ENCODE assay signal across 6 cellular contexts in genomic region chr11:9549216-9549615, GRCh38. TPM values are rescaled to one million over a fixed set of nuclear protein-coding genes. Genes with fewer than 3 reads are reported as not detected.
DNase-seq lines count a peak whose midpoint lies in the region; ATAC-seq, FAIRE-seq and TF ChIP-seq lines count a peak whose summit lies in the region.
"Not testable (repeated sequence)": the region's sequence is repeated elsewhere in the genome, so short reads cannot be mapped to it uniquely, and the experiment has no call there.

No MANE protein-coding gene starts in this region.

- WGBS in GM12878 (ENCODE audit: insufficient coverage, insufficient replicate concordance, low lambda C conversion rate, missing lambda C conversion rate): 98% methylated on average over 5 of the region's 5 CpGs
- 82 to 87% methylated on average over 5 of the region's 5 CpGs for WGBS in lung, 2 donors

- peaks cover 5 to 15% (median 12%) of the 10 kb centered on the region in 4 donors for H3K4me1 Mint-ChIP-seq in CD4-positive, CD25-positive, alpha-beta regulatory T cell

- H3K4me1 ChIP-seq in CD4-positive, CD25-positive, alpha-beta regulatory T cell (ENCODE audit: control insufficient read depth, insufficient read depth, low read length, poor library complexity, severe bottlenecking); GM12878 (ENCODE audit: control insufficient read depth, insufficient read depth, low read length); lung (ENCODE audit: control insufficient read depth in 2 of 2, insufficient read depth in 2 of 2, low read length in 2 of 2): not testable (repeated sequence)
- H3K4me1 ChIP-seq in MM.1S (ENCODE audit: low read length) (peaks cover 22% of the 10 kb centered on the region), cardiac muscle cell (ENCODE audit: low read depth) (peaks cover 12% of the 10 kb centered on the region)

- CTCF ChIA-PET in GM12878 (lab: Yijun Ruan, JAX): interaction anchor here (1.2 to 5.6 kb wide), 2 partner anchors 15 to 200 kb away, joined by 3 to 28 read pairs; no protein-coding TSS in a partner anchor

- H3K79me2 ChIP-seq in MM.1S (ENCODE audit: low read length); SU-DHL-6 (ENCODE audit: insufficient read depth, low read length); GM12878 (ENCODE audit: control insufficient read depth, insufficient read depth, low read length): not testable (repeated sequence)

- not testable (repeated sequence) for H3K27ac ChIP-seq in CD4-positive, CD25-positive, alpha-beta regulatory T cell (ENCODE audit: insufficient read depth, low read length, poor library complexity, severe bottlenecking); SU-DHL-6 (ENCODE audit: low read depth, low read length); GM12878 (ENCODE audit: control insufficient read depth, insufficient read depth); lung (ENCODE audit: low read depth in 1 of 2, low read length in 1 of 2)
- H3K27ac ChIP-seq in MM.1S (ENCODE audit: low read length): peak overlapping the region; percentile 71; the same call in 1 of the 2 replicates
- H3K27ac ChIP-seq in cardiac muscle cell: peak overlapping the region; percentile 95

- POLR2A ChIA-PET in GM12878 (lab: Charles Lee): not testable (repeated sequence)

- H3K9me2 ChIP-seq in MM.1S (replicated peaks; ENCODE audit: insufficient read depth, low read length); SU-DHL-6 (replicated peaks; ENCODE audit: insufficient read depth, low read length): not testable (repeated sequence)

- not testable (repeated sequence) for TF ChIP-seq POLR2A in GM12878 (IDR thresholded peaks at IDR 0.05; ENCODE audit: low read depth, low read length)

- SMC1A ChIA-PET in GM12878 (lab: Charles Lee; ENCODE audit: uncharacterized antibody, unreplicated experiment): interaction anchor here (1.3 to 1.4 kb wide), 2 partner anchors 11 to 14 kb away, joined by 4 to 6 read pairs; no protein-coding TSS in a partner anchor

- not testable (repeated sequence) for H3K9me3 Mint-ChIP-seq in CD4-positive, CD25-positive, alpha-beta regulatory T cell

- H3K4me2 ChIP-seq in MM.1S (ENCODE audit: low read depth, low read length) (peak overlapping the region; percentile 62; the same call in 1 of the 2 replicates), SU-DHL-6 (ENCODE audit: low read depth, low read length, poor library complexity, severe bottlenecking) (peak overlapping the region; percentile 27)
- not testable (repeated sequence) for H3K4me2 ChIP-seq in GM12878 (ENCODE audit: control insufficient read depth, insufficient read depth)

- H3K9ac ChIP-seq in MM.1S (ENCODE audit: low read length); SU-DHL-6 (ENCODE audit: low read length); GM12878 (ENCODE audit: control insufficient read depth, insufficient read depth, low read length): not testable (repeated sequence)

- peak overlapping the region; percentile 21 for H3K4me3 ChIP-seq in CD4-positive, CD25-positive, alpha-beta regulatory T cell (ENCODE audit: low read depth, low read length)
- H3K4me3 ChIP-seq in MM.1S (ENCODE audit: low read length): peak overlapping the region; percentile 21; the same call in 1 of the 2 replicates
- not testable (repeated sequence) for H3K4me3 ChIP-seq in SU-DHL-6 (ENCODE audit: insufficient read depth, low read length, poor library complexity, severe bottlenecking); GM12878; cardiac muscle cell; lung

- intact Hi-C loops in GM12878 (cut with micrococcal nuclease; ENCODE audit: unreplicated experiment): not testable (repeated sequence)

- not testable (repeated sequence) for BruUV-seq in GM12878 (replicated peaks; lab: Mats Ljungman, UMichigan)

- not testable (repeated sequence) for H3K36me3 ChIP-seq in CD4-positive, CD25-positive, alpha-beta regulatory T cell (ENCODE audit: control insufficient read depth, insufficient read depth, low read length); MM.1S (replicated peaks; ENCODE audit: insufficient read depth, low read length); SU-DHL-6 (ENCODE audit: low read length); GM12878 (ENCODE audit: control insufficient read depth in 2 of 2, insufficient read depth in 2 of 2, low read length in 1 of 2); cardiac muscle cell; lung (ENCODE audit: control insufficient read depth in 2 of 2, insufficient read depth in 2 of 2, low read length in 2 of 2)

- H3K4me3 Mint-ChIP-seq in CD4-positive, CD25-positive, alpha-beta regulatory T cell: peak overlapping the region in 1 of 4 donors; percentile 5

- DNase-seq in CD4-positive, CD25-positive, alpha-beta regulatory T cell; GM12878 (ENCODE audit: low read depth, low spot score); cardiac muscle cell (ENCODE audit: low read depth in 1 of 2, low spot score in 1 of 2): not testable (repeated sequence)
- DNase-seq in MM.1S: peak; percentile 76
- DNase-seq in lung (ENCODE audit: low spot score): peak; percentile 4

- not testable (repeated sequence) for TF ChIP-seq EP300 in GM12878 (IDR thresholded peaks at IDR 0.05; ENCODE audit: borderline replicate concordance in 1 of 2, control insufficient read depth in 1 of 2, low read depth in 2 of 2, low read length in 2 of 2)

- peak overlapping the region in 1 of 3 donors; percentile 10 for H3K27ac Mint-ChIP-seq in CD4-positive, CD25-positive, alpha-beta regulatory T cell

- ATAC-seq in CD4-positive, CD25-positive, alpha-beta regulatory T cell (ENCODE audit: low read depth in 2 of 2); GM12878; lung (ENCODE audit: insufficient read depth, low FRiP score): not testable (repeated sequence)

- not testable (repeated sequence) for TF ChIP-seq CTCF in MM.1S (IDR thresholded peaks at IDR 0.05; ENCODE audit: low read length); SU-DHL-6 (IDR thresholded peaks at IDR 0.05; ENCODE audit: insufficient read depth, low read length, poor library complexity, severe bottlenecking); GM12878 (IDR thresholded peaks at IDR 0.05 in 2 of 3, conservative IDR thresholded peaks at IDR 0.05 in 1 of 3; ENCODE audit: control insufficient read depth in 2 of 3, extremely low read depth in 1 of 3, insufficient read depth in 1 of 3, low read depth in 3 of 3, low read length in 3 of 3); cardiac muscle cell (IDR thresholded peaks at IDR 0.05; ENCODE audit: low read depth, low read length); lung (IDR thresholded peaks at IDR 0.05; ENCODE audit: control extremely low read depth, extremely low read depth)

- H3K9me3 ChIP-seq in CD4-positive, CD25-positive, alpha-beta regulatory T cell (ENCODE audit: control insufficient read depth in 2 of 2, low read length in 2 of 2); MM.1S (replicated peaks; ENCODE audit: insufficient read depth, low read length); SU-DHL-6 (ENCODE audit: insufficient read depth, low read length); GM12878 (replicated peaks; ENCODE audit: control insufficient read depth, insufficient read depth, low read length); cardiac muscle cell (ENCODE audit: low read depth); lung (ENCODE audit: control insufficient read depth in 2 of 2, insufficient read depth in 1 of 2, low read length in 1 of 2): not testable (repeated sequence)

- FAIRE-seq in GM12878 (lab: Jason Lieb, UNC): not testable (repeated sequence)

- not testable (repeated sequence) for H4K20me1 ChIP-seq in MM.1S (ENCODE audit: insufficient read depth, low read length); SU-DHL-6 (ENCODE audit: low read depth, low read length); GM12878 (ENCODE audit: control insufficient read depth, insufficient read depth)

- TF ChIP-seq RAD21 in GM12878 (IDR thresholded peaks at IDR 0.05; ENCODE audit: insufficient read depth, low read depth, low read length): not testable (repeated sequence)

- in situ Hi-C loops in GM12878 (cut with MboI): not testable (repeated sequence)

- H3F3A ChIP-seq in MM.1S (ENCODE audit: insufficient read depth, low read length): peaks cover 17% of the 10 kb centered on the region
- not testable (repeated sequence) for H3F3A ChIP-seq in SU-DHL-6 (ENCODE audit: insufficient read depth)

- peak overlapping the region; percentile 53; the same call in 1 of the 2 replicates for H2AFZ ChIP-seq in MM.1S (ENCODE audit: low read length)
- H2AFZ ChIP-seq in SU-DHL-6 (ENCODE audit: low read depth, low read length, severe bottlenecking); GM12878 (ENCODE audit: control insufficient read depth, low read depth, low read length): not testable (repeated sequence)

- H3K36me3 Mint-ChIP-seq in CD4-positive, CD25-positive, alpha-beta regulatory T cell: peaks cover 11% of the 10 kb centered on the region

- RAD21 ChIA-PET in GM12878 (lab: Charles Lee; ENCODE audit: unreplicated experiment): not testable (repeated sequence)

- not testable (repeated sequence) for H3K27me3 Mint-ChIP-seq in CD4-positive, CD25-positive, alpha-beta regulatory T cell

- H3K27me3 ChIP-seq in CD4-positive, CD25-positive, alpha-beta regulatory T cell (ENCODE audit: control insufficient read depth, insufficient read depth, low read length); MM.1S (replicated peaks; ENCODE audit: insufficient read depth, low read length); SU-DHL-6 (ENCODE audit: low read length); GM12878 (replicated peaks in 1 of 2; ENCODE audit: control insufficient read depth in 2 of 2, insufficient read depth in 2 of 2, low read length in 1 of 2); cardiac muscle cell; lung (ENCODE audit: control insufficient read depth, insufficient read depth): not testable (repeated sequence)

RNA-seq across cellular contexts. Expression of gene WEE1, which starts 24.3 kb away (rescaled TPM):
- total RNA-seq in CD4-positive, CD25-positive, alpha-beta regulatory T cell: 41.1 TPM
- polyA plus RNA-seq in CD4-positive, CD25-positive, alpha-beta regulatory T cell: 10 to 100 TPM; 11.5 to 25.4 (median 18.9) TPM
- 98.0 and 98.8 TPM in 2 replicates for total RNA-seq in GM12878 (2013; cell fraction: nucleolus; rRNA removed)
- total RNA-seq in GM12878 (2014; rRNA removed): 53.9 and 58.4 TPM in 2 replicates
- 51.1 and 51.4 TPM in 2 replicates for total RNA-seq in GM12878 (2014; rRNA removed; fragmentation: Illumina TruSeq; extraction: Trizol)
- total RNA-seq in GM12878 (2021): 51.7 and 58.0 TPM in 2 replicates
- 10.7 TPM for polyA plus RNA-seq in GM12878 (2011; ENCODE audit: low read depth)
- polyA plus RNA-seq in GM12878 (2011; rRNA removed): 54.1 and 71.9 TPM in 2 replicates
- 17.6 and 21.0 TPM in 2 replicates for polyA plus RNA-seq in GM12878 (2011; cell fraction: cytosol; rRNA removed)
- 46.7 and 55.2 TPM in 2 replicates for polyA plus RNA-seq in GM12878 (2011; cell fraction: nucleus; rRNA removed)
- 16.9 and 21.6 TPM in 2 replicates for polyA plus RNA-seq in GM12878 (2012)
- 69.5 and 84.0 TPM in 2 replicates for polyA plus RNA-seq in GM12878 (2014; fragmentation: Illumina TruSeq; extraction: Trizol)
- polyA plus RNA-seq in GM12878 (2014; fragmentation: Nextera tagmentation; extraction: Ambion mirVana): 10 to 100 TPM; 20.6 to 22.2 TPM
- 39.6 and 41.0 TPM in 2 replicates for polyA plus RNA-seq in GM12878 (2014; rRNA removed)
- polyA plus RNA-seq in GM12878 (2016; fragmentation: Nextera tagmentation; extraction: Ambion mirVana): 10 to 100 TPM; 13.8 to 28.0 TPM
- 26.8 and 46.9 TPM in 2 replicates for polyA minus RNA-seq in GM12878 (2011; rRNA and poly(A)+ RNA removed)
- polyA minus RNA-seq in GM12878 (2011; cell fraction: cytosol; rRNA and poly(A)+ RNA removed): 13.4 and 19.4 TPM in 2 replicates
- 35.7 and 71.9 TPM in 2 replicates for polyA minus RNA-seq in GM12878 (2011; cell fraction: nucleus; rRNA and poly(A)+ RNA removed)
- total RNA-seq in cardiac muscle cell: 63.8 and 95.9 TPM in 2 replicates
- 92.5 and 118 TPM in 2 replicates for polyA plus RNA-seq in cardiac muscle cell
- total RNA-seq in lung: 10 to 100 TPM; 13.7 to 48.9 TPM
- polyA plus RNA-seq in lung: 1 to 10 TPM; 5.0 to 5.7 TPM
